Comparison of ENCODE assay signal across 22 cellular contexts in the genomic region with DNA sequence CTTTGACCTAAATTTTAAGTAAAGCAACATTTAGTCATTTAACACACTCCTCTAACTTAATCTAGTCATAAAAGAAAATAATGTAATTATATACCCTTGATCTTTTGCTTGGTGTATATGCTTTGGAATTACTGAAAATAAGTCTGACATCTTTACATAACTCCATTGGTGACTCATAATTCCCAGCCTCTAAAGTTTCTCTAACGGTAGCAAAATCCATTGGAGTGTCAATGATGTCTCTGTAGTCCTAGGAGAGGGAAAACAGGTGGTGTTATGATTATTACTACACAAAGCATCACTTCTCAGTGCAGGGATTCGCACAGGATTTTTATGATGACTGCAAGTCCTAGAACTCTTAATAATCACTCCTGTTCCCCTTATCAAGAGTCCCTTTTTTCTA.
DNase-seq lines count a peak whose midpoint lies in the region; ATAC-seq and TF ChIP-seq lines count a peak whose summit lies in the region.
"Had no signal": no experiment of that assay in that cellular context is flagged by ENCODE, and none has a peak within 500 bp of the region (broad histone marks: within the 10 kb centered on the region; RNA-seq: fewer than 3 reads in every experiment).

No MANE protein-coding gene starts in this region.

- no CpG with 5 or more reads among the region's 2 CpGs for WGBS in IMR-90 (ENCODE audit: extremely low coverage in 2 of 2, insufficient read length in 1 of 2), 2 experiments

- no peaks in the 10 kb centered on the region for H3K9me1 ChIP-seq in IMR-90 (ENCODE audit: insufficient read depth, low read length)

- DNase-seq in AG04449 (ENCODE audit: low read depth, low spot score) (peak; percentile 2), IMR-90 (peak; percentile 62), chondrocyte (ENCODE audit: low spot score) (no peak), non-pigmented ciliary epithelial cell (ENCODE audit: low read depth) (peak; percentile 60), AG20443 (ENCODE audit: low spot score) (no peak), NCI-H2107 treated with DMSO at 0.1 percent for 48 hours (lab: John Stamatoyannopoulos, UW; ENCODE audit: unreplicated experiment) (no peak), SHP77 (lab: John Stamatoyannopoulos, UW) (no peak)
- no peak for DNase-seq in activated naive CD4-positive, alpha-beta T cell (lab: John Stamatoyannopoulos, UW)
- DNase-seq: activated CD4-positive, alpha-beta T cell treated with anti-CD3 and anti-CD28 coated beads, Interleukin-2, amount 10 ng/mL, durations not matched to agents 24 days and 14 days; activated CD8-positive, alpha-beta memory T cell treated with anti-CD3 and anti-CD28 coated beads, Interleukin-2, amount 10 ng/mL, durations not matched to agents 7 days and 5 days; CD8-positive, alpha-beta T cell; colonic mucosa; midbrain; NCI-H2081 treated with DMSO at 0.1 percent for 48 hours; NCI-H510A treated with DMSO at 0.1 percent for 48 hours; Peyer's patch; sigmoid colon; upper lobe of right lung had no signal

- no peak overlapping the region for H3K4ac ChIP-seq in IMR-90 (ENCODE audit: low read depth, low read length)

- H2BK20ac ChIP-seq in IMR-90 (ENCODE audit: low read depth, low read length): no peak overlapping the region

- H3K4me3 ChIP-seq in AG04449 (ENCODE audit: low read depth, low read length) (no peak overlapping the region), IMR-90 (ENCODE audit: insufficient read depth, low read depth, low read length) (peak overlapping the region; percentile 14; the same call in 1 of the 2 replicates)
- H3K4me3 ChIP-seq: colonic mucosa, Peyer's patch, sigmoid colon, upper lobe of right lung had no signal

- peak overlapping the region; percentile 53; the same call in 1 of the 2 replicates for H3K4me2 ChIP-seq in IMR-90 (ENCODE audit: low read depth, low read length)

- H3K14ac ChIP-seq in IMR-90 (replicated peaks; ENCODE audit: low read depth, low read length): no peak overlapping the region

- no peaks in the 10 kb centered on the region for H4K20me1 ChIP-seq in IMR-90 (ENCODE audit: insufficient read depth, low read length)

- H3K4me3 Mint-ChIP-seq in chondrocyte (ENCODE audit: unreplicated experiment): peak overlapping the region; percentile 31
- H3K4me3 Mint-ChIP-seq: activated CD4-positive, alpha-beta T cell treated with anti-CD3 and anti-CD28 coated beads, Interleukin-2, amount 10 ng/mL, durations not matched to agents 24 days and 14 days; activated CD8-positive, alpha-beta memory T cell treated with anti-CD3 and anti-CD28 coated beads, Interleukin-2, amount 10 ng/mL, durations not matched to agents 7 days and 5 days; brain; CD8-positive, alpha-beta T cell; natural killer cell treated with Interleukin-12 subunit alpha and Interleukin-12 subunit beta and Interleukin-15 and Interleukin-18, amount 100 ng/mL, for 72 hours had no signal

- H3K9me3 Mint-ChIP-seq in chondrocyte (ENCODE audit: low read depth): peaks cover 17% of the 10 kb centered on the region

- H3K23ac ChIP-seq in IMR-90 (ENCODE audit: low read depth, low read length): no peak overlapping the region

- H3K9me3 ChIP-seq in IMR-90 (ENCODE audit: control insufficient read depth, insufficient read depth, low read length): peaks cover 9% of the 10 kb centered on the region
- H3K9me3 ChIP-seq: upper lobe of right lung had no signal

- no peak overlapping the region for H4K91ac ChIP-seq in IMR-90 (ENCODE audit: insufficient read depth, low read depth, low read length)

- H3K27ac ChIP-seq in IMR-90 (ENCODE audit: insufficient read depth, low read length): no peak overlapping the region
- H3K27ac ChIP-seq: colonic mucosa, Peyer's patch, sigmoid colon, upper lobe of right lung had no signal

- POLR2A ChIA-PET in AG04449 (lab: Yijun Ruan, JAX): no interaction called here
- POLR2A ChIA-PET in IMR-90 (lab: Charles Lee; ENCODE audit: unreplicated experiment): no interaction called here

- H2AFZ ChIP-seq in IMR-90 (replicated peaks; ENCODE audit: low read length, poor library complexity): no peak overlapping the region

- CTCF ChIA-PET in AG04449 (lab: Yijun Ruan, JAX): no interaction called here
- CTCF ChIA-PET in IMR-90 (lab: Yijun Ruan, JAX): no interaction called here

- no peak overlapping the region for H2BK5ac ChIP-seq in IMR-90 (ENCODE audit: low read depth, low read length, poor library complexity, severe bottlenecking)

- no peak for TF ChIP-seq RAD21 in IMR-90 (IDR thresholded peaks at IDR 0.05; ENCODE audit: low read length)

- no TSS peak for BruUV-seq in IMR-90 (replicated peaks; lab: Mats Ljungman, UMichigan)

- H3K56ac ChIP-seq in IMR-90 (ENCODE audit: extremely low read depth, insufficient read depth, low read length): no peak overlapping the region

- dilution Hi-C loops in IMR-90 (cut with HindIII; ENCODE audit: low sequenced_read_pairs, unreplicated experiment): no loop called here

- in situ Hi-C loops in IMR-90 (cut with MboI; ENCODE audit: low sequenced_read_pairs): no loop called here

- H4K5ac ChIP-seq in IMR-90 (ENCODE audit: low read depth, low read length): no peak overlapping the region

- peaks cover 17% of the 10 kb centered on the region for H3K36me3 ChIP-seq in IMR-90 (ENCODE audit: control insufficient read depth, insufficient read depth, low read length)

- H3K27ac Mint-ChIP-seq in chondrocyte (ENCODE audit: unreplicated experiment): peak overlapping the region; percentile 77
- H3K27ac Mint-ChIP-seq: activated CD4-positive, alpha-beta T cell treated with anti-CD3 and anti-CD28 coated beads, Interleukin-2, amount 10 ng/mL, durations not matched to agents 24 days and 14 days; activated CD8-positive, alpha-beta memory T cell treated with anti-CD3 and anti-CD28 coated beads, Interleukin-2, amount 10 ng/mL, durations not matched to agents 7 days and 5 days; brain; CD8-positive, alpha-beta T cell; natural killer cell treated with Interleukin-12 subunit alpha and Interleukin-12 subunit beta and Interleukin-15 and Interleukin-18, amount 100 ng/mL, for 72 hours had no signal

- H3K9ac ChIP-seq in IMR-90 (ENCODE audit: low read depth, low read length): no peak overlapping the region

- H2AK9ac ChIP-seq in IMR-90 (replicated peaks; ENCODE audit: low read depth, low read length, poor library complexity): no peak overlapping the region

- intact Hi-C loops in IMR-90 (cut with micrococcal nuclease): loop anchor here (5.0 kb wide), 1 partner anchor 130 kb away; a partner anchor contains a TSS

- no peaks in the 10 kb centered on the region for H3K4me1 ChIP-seq in IMR-90 (ENCODE audit: control insufficient read depth, insufficient read depth, low read length)
- H3K4me1 ChIP-seq: colonic mucosa, Peyer's patch, sigmoid colon, upper lobe of right lung had no signal

- H3K27me3 ChIP-seq in IMR-90 (ENCODE audit: control insufficient read depth, insufficient read depth, low read length): no peaks in the 10 kb centered on the region
- H3K27me3 ChIP-seq: colonic mucosa, Peyer's patch, sigmoid colon, upper lobe of right lung had no signal

- no peaks in the 10 kb centered on the region for H3K27me3 Mint-ChIP-seq in chondrocyte (ENCODE audit: low read depth)
- H3K27me3 Mint-ChIP-seq: activated CD4-positive, alpha-beta T cell treated with anti-CD3 and anti-CD28 coated beads, Interleukin-2, amount 10 ng/mL, durations not matched to agents 24 days and 14 days; activated CD8-positive, alpha-beta memory T cell treated with anti-CD3 and anti-CD28 coated beads, Interleukin-2, amount 10 ng/mL, durations not matched to agents 7 days and 5 days; natural killer cell treated with Interleukin-12 subunit alpha and Interleukin-12 subunit beta and Interleukin-15 and Interleukin-18, amount 100 ng/mL, for 72 hours had no signal

- no peak overlapping the region for H2BK15ac ChIP-seq in IMR-90 (ENCODE audit: low read depth, low read length)

- H3K18ac ChIP-seq in IMR-90 (ENCODE audit: low read depth, low read length): no peak overlapping the region

- H3K79me1 ChIP-seq in IMR-90 (ENCODE audit: low read depth in 1 of 2, low read length in 2 of 2): no peaks in the 10 kb centered on the region; a peak in 1 of 4 replicates

- H2BK120ac ChIP-seq in IMR-90 (ENCODE audit: low read depth, low read length): no peak overlapping the region

- H3K36me3 Mint-ChIP-seq in chondrocyte (ENCODE audit: low read depth): peaks cover 45% of the 10 kb centered on the region

- TF ChIP-seq POLR2A in IMR-90 (IDR thresholded peaks at IDR 0.05; ENCODE audit: low read depth, low read length): no peak

- no peak overlapping the region for H4K8ac ChIP-seq in IMR-90 (ENCODE audit: low read depth in 2 of 2, low read length in 2 of 2)

- H2AK5ac ChIP-seq in IMR-90 (ENCODE audit: low read depth, low read length): no peak overlapping the region

- TF ChIP-seq CTCF in AG04449 (IDR thresholded peaks at IDR 0.05; ENCODE audit: insufficient read depth, low read length, missing control alignments) (no peak), IMR-90 (conservative IDR thresholded peaks at IDR 0.05; ENCODE audit: low read depth, low read length) (no peak), chondrocyte (IDR thresholded peaks at IDR 0.05) (no peak)

- ATAC-seq in IMR-90 (ENCODE audit: low read depth): peak; percentile 75
- ATAC-seq: activated CD8-positive, alpha-beta memory T cell treated with anti-CD3 and anti-CD28 coated beads, Interleukin-2, amount 10 ng/mL, durations not matched to agents 7 days and 5 days; activated naive CD4-positive, alpha-beta T cell treated with anti-CD3 and anti-CD28 coated beads, Interleukin-2, amount 50 U/mL, for 72 hours; CD8-positive, alpha-beta T cell; left lobe of liver; natural killer cell treated with Interleukin-12 subunit alpha and Interleukin-12 subunit beta and Interleukin-15 and Interleukin-18, amount 100 ng/mL, for 72 hours; upper lobe of right lung had no signal

- peaks cover 18% of the 10 kb centered on the region for H3K4me1 Mint-ChIP-seq in chondrocyte (ENCODE audit: low read depth)
- H3K4me1 Mint-ChIP-seq: activated CD8-positive, alpha-beta memory T cell treated with anti-CD3 and anti-CD28 coated beads, Interleukin-2, amount 10 ng/mL, durations not matched to agents 7 days and 5 days; brain had no signal

TF ChIP-seq in IMR-90, 13 proteins besides CTCF, POLR2A, EP300 and RAD21:
- TF ChIP-seq NFE2L2 (IDR thresholded peaks at IDR 0.05; ENCODE audit: low read depth, low read length) (no peak), CHD1 (IDR thresholded peaks at IDR 0.05; ENCODE audit: low read depth, low read length) (no peak), MAFK (IDR thresholded peaks at IDR 0.05; ENCODE audit: low read depth, low read length) (no peak), FOS (IDR thresholded peaks at IDR 0.05; ENCODE audit: low read depth, low read length) (0 out of 2 replicates have a peak, but pooled peaks have one; percentile 19)
- TF ChIP-seq, protein P1, sequence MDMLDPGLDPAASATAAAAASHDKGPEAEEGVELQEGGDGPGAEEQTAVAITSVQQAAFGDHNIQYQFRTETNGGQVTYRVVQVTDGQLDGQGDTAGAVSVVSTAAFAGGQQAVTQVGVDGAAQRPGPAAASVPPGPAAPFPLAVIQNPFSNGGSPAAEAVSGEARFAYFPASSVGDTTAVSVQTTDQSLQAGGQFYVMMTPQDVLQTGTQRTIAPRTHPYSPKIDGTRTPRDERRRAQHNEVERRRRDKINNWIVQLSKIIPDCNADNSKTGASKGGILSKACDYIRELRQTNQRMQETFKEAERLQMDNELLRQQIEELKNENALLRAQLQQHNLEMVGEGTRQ (IDR thresholded peaks at IDR 0.05; ENCODE audit: low read depth, low read length): no peak

Comparison
In these comparisons a context has a peak if more than half of its experiments do, and no peak if none do; other contexts are left out.
1. DNase-seq: peak in AG04449 (single experiment), IMR-90 (single experiment) and non-pigmented ciliary epithelial cell (single experiment); none in chondrocyte (single experiment), AG20443 (single experiment), NCI-H2107 treated with DMSO at 0.1 percent for 48 hours (single experiment), activated naive CD4-positive, alpha-beta T cell (0 of 4) and SHP77 (0 of 2).